ENCODE assay signal across 22 cellular contexts in the genomic region with DNA sequence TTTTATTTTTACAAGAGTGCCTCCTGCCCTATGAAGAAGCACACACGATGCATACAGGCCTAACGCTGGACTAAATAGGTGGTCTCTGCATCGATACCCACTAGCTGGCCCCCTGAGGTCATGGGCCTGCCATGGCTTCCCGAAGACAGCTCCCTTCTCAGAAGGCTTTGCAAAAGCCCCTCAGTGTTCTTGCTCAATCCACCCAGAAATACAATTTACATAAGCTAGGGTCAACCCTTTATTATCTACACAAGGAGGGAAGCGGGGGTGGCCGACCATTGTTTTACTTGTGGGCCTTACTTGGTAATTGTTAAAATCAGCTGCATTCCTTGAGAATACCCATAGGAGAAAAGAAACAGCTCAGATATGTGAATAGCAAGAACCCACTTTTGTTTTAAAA. TPM values are rescaled to one million over a fixed set of nuclear protein-coding genes. Genes with fewer than 3 reads are reported as not detected.
DNase-seq lines count a peak whose midpoint lies in the region; ATAC-seq and TF ChIP-seq lines count a peak whose summit lies in the region.
"Had no signal": no experiment of that assay in that cellular context is flagged by ENCODE, and none has a peak within 500 bp of the region (broad histone marks: within the 10 kb centered on the region; RNA-seq: fewer than 3 reads in every experiment).

No MANE protein-coding gene starts in this region.

- H3K4me3 Mint-ChIP-seq in activated naive CD4-positive, alpha-beta T cell treated with anti-CD3 and anti-CD28 coated beads for 36 hours, result no peak overlapping the region
- H3K4me3 Mint-ChIP-seq: effector memory CD8-positive, alpha-beta T cell had no signal

- H2AFZ ChIP-seq in osteoblast (ENCODE audit: low read length), result no peak overlapping the region
- H2AFZ ChIP-seq: GM23248 had no signal

- H3K36me3 ChIP-seq in Peyer's patch (no peaks in the 10 kb centered on the region), osteoblast (ENCODE audit: insufficient read depth, low read length) (no peaks in the 10 kb centered on the region)
- H3K36me3 ChIP-seq: colonic mucosa, pancreas, thyroid gland had no signal

- CTCF ChIA-PET in activated naive CD4-positive, alpha-beta T cell treated with anti-CD3 and anti-CD28 coated beads for 36 hours (lab: Charles Lee), result interaction anchor here (0.6 to 1.7 kb wide), 7 partner anchors 8 to 121 kb away, joined by 3 to 6 read pairs (median 3); no protein-coding TSS in a partner anchor

- H3K4me2 ChIP-seq in osteoblast (ENCODE audit: insufficient read depth, low read length), result no peak overlapping the region

- H3K27ac ChIP-seq in Peyer's patch, result no peak overlapping the region
- H3K27ac ChIP-seq in osteoblast (ENCODE audit: low read depth, low read length), result no peak overlapping the region
- H3K27ac ChIP-seq: colonic mucosa, esophagus squamous epithelium, GM23248, pancreas, thyroid gland had no signal

- H3K4me1 ChIP-seq in Peyer's patch, result no peaks in the 10 kb centered on the region
- peaks cover 3% of the 10 kb centered on the region for H3K4me1 ChIP-seq in osteoblast (ENCODE audit: insufficient read depth, low read length)
- H3K4me1 ChIP-seq: colonic mucosa had no signal

- peaks cover 16% of the 10 kb centered on the region for H3K79me2 ChIP-seq in osteoblast (ENCODE audit: insufficient read depth, low read length)

- TF ChIP-seq POLR2A in NB4 (IDR thresholded peaks at IDR 0.05; ENCODE audit: extremely low read depth, insufficient read length) (no peak), Peyer's patch (IDR thresholded peaks at IDR 0.05) (no peak)

- H3K9me3 Mint-ChIP-seq in activated naive CD4-positive, alpha-beta T cell treated with anti-CD3 and anti-CD28 coated beads for 36 hours, result no peaks in the 10 kb centered on the region
- H3K9me3 Mint-ChIP-seq: effector memory CD8-positive, alpha-beta T cell had no signal

- H3K27me3 ChIP-seq in Peyer's patch, result no peaks in the 10 kb centered on the region
- H3K27me3 ChIP-seq in osteoblast (ENCODE audit: insufficient read depth, low read length), result no peaks in the 10 kb centered on the region
- H3K27me3 ChIP-seq: colonic mucosa, esophagus squamous epithelium, MG63, pancreas, thyroid gland had no signal

- intact Hi-C loops in activated naive CD4-positive, alpha-beta T cell treated with anti-CD3 and anti-CD28 coated beads for 36 hours (cut with micrococcal nuclease), result loop anchor here (10.0 kb wide), 1 partner anchor 421 kb away; the partner anchor contains the start of gene NCK2

- no peaks in the 10 kb centered on the region for H3K9me3 ChIP-seq in Peyer's patch
- H3K9me3 ChIP-seq in osteoblast (ENCODE audit: low read depth, low read length), result no peaks in the 10 kb centered on the region
- H3K9me3 ChIP-seq: colonic mucosa, esophagus squamous epithelium, MG63, pancreas, thyroid gland had no signal

- no peaks in the 10 kb centered on the region for H4K20me1 ChIP-seq in osteoblast (ENCODE audit: insufficient read depth, low read length)

- H3K27ac Mint-ChIP-seq in activated naive CD4-positive, alpha-beta T cell treated with anti-CD3 and anti-CD28 coated beads for 36 hours, result peak overlapping the region; percentile 27

- peaks cover 14% of the 10 kb centered on the region for H3K36me3 Mint-ChIP-seq in activated naive CD4-positive, alpha-beta T cell treated with anti-CD3 and anti-CD28 coated beads for 36 hours (ENCODE audit: low read depth)

- no peaks in the 10 kb centered on the region for H3K27me3 Mint-ChIP-seq in activated naive CD4-positive, alpha-beta T cell treated with anti-CD3 and anti-CD28 coated beads for 36 hours (ENCODE audit: low read depth)
- H3K27me3 Mint-ChIP-seq: effector memory CD8-positive, alpha-beta T cell had no signal

- ATAC-seq in HG02938 (IDR thresholded peaks at IDR 0.05; ENCODE audit: unreplicated experiment), result no peak
- ATAC-seq: effector memory CD8-positive, alpha-beta T cell; pancreas; right cardiac atrium had no signal

- peaks cover 88% of the 10 kb centered on the region for H3K4me1 Mint-ChIP-seq in activated naive CD4-positive, alpha-beta T cell treated with anti-CD3 and anti-CD28 coated beads for 36 hours (ENCODE audit: low read depth)

- no peak for TF ChIP-seq CTCF in NB4 (IDR thresholded peaks at IDR 0.05; ENCODE audit: low read depth, low read length)
- TF ChIP-seq CTCF in fibroblast of pulmonary artery (IDR thresholded peaks at IDR 0.05; ENCODE audit: low read length, missing control alignments), result no peak
- no peak for TF ChIP-seq CTCF in Peyer's patch (IDR thresholded peaks at IDR 0.05)
- no peak for TF ChIP-seq CTCF in osteoblast (IDR thresholded peaks at IDR 0.05; ENCODE audit: extremely low read depth, low read depth, low read length)

- DNase-seq in activated naive CD4-positive, alpha-beta T cell treated with anti-CD3 and anti-CD28 coated beads for 36 hours, result no peak
- DNase-seq in activated naive CD4-positive, alpha-beta T cell treated with Interleukin-2 at 50 U/mL for 16 hours, result no peak
- DNase-seq in NB4 (ENCODE audit: low read depth) (peak; percentile 57), fibroblast of pulmonary artery (ENCODE audit: low read depth) (peak; percentile 51), retina (peak; percentile 66), Peyer's patch (no peak), osteoblast (ENCODE audit: insufficient read length, low spot score, missing footprints) (no peak)
- DNase-seq: colonic mucosa; effector memory CD8-positive, alpha-beta T cell; esophagus squamous epithelium; GM23248; mammary epithelial cell; MG63; NCI-H1436; NCI-H2171; NCI-H69; pancreas; right cardiac atrium; stimulated activated CD4-positive, alpha-beta T cell treated with anti-CD3 and anti-CD28 coated beads, Interleukin-12 subunit alpha, Interleukin-12 subunit beta, amount 100 ng/mL, for 4 hours; stimulated activated naive CD8-positive, alpha-beta T cell treated with anti-CD3 and anti-CD28 coated beads, Interleukin-15, Interleukin-2, amounts not matched to agents 100 U/mL and 50 U/mL, for 24 hours; thyroid gland had no signal

- H3K4me3 ChIP-seq in NB4 (ENCODE audit: low read depth, low read length) (no peak overlapping the region), fibroblast of pulmonary artery (replicated peaks; ENCODE audit: low read depth, low read length) (no peak overlapping the region), Peyer's patch (no peak overlapping the region), osteoblast (ENCODE audit: insufficient read depth, low read length) (no peak overlapping the region)
- H3K4me3 ChIP-seq: colonic mucosa, esophagus squamous epithelium, GM23248, MG63, pancreas, thyroid gland had no signal

RNA-seq across cellular contexts. Expression of gene UXS1, which starts 28.5 kb away (rescaled TPM):
- 10 to 100 TPM; 36.2 to 41.9 TPM for total RNA-seq in activated naive CD4-positive, alpha-beta T cell treated with anti-CD3 and anti-CD28 coated beads for 36 hours
- 10 to 100 TPM; 20.4 to 44.6 (median 32.1) TPM for total RNA-seq in Peyer's patch
- total RNA-seq in osteoblast, result 22.8 and 31.5 TPM in 2 replicates

Comparison
In these comparisons a context has a peak if more than half of its experiments do, and no peak if none do; other contexts are left out.
1. DNase-seq: peak in NB4 (single experiment), fibroblast of pulmonary artery (single experiment) and retina (single experiment); none in activated naive CD4-positive, alpha-beta T cell treated with anti-CD3 and anti-CD28 coated beads for 36 hours (single experiment), activated naive CD4-positive, alpha-beta T cell treated with Interleukin-2 at 50 U/mL for 16 hours (single experiment), Peyer's patch (0 of 3) and osteoblast (single experiment).